ENCODE assay signal across 22 cellular contexts in genomic region chr16:84823926-84824325, GRCh38. TPM values are rescaled to one million over a fixed set of nuclear protein-coding genes. Genes with fewer than 3 reads are reported as not detected.
DNase-seq lines count a peak whose midpoint lies in the region; ATAC-seq and TF ChIP-seq lines count a peak whose summit lies in the region.
"Had no signal": no experiment of that assay in that cellular context is flagged by ENCODE, and none has a peak within 500 bp of the region (broad histone marks: within the 10 kb centered on the region; RNA-seq: fewer than 3 reads in every experiment).

No MANE protein-coding gene starts in this region.

- H3K27me3 Mint-ChIP-seq in activated T-helper 17 cell treated with anti-CD3 and anti-CD28 coated beads, Interleukin-2, amount 50 U/mL, for 72 hours: peaks cover 15% of the 10 kb centered on the region
- H3K27me3 Mint-ChIP-seq in osteocyte (ENCODE audit: unreplicated experiment): peaks cover 2% of the 10 kb centered on the region

- H3K79me2 ChIP-seq in GM23248 (ENCODE audit: insufficient read depth): peaks cover 53% of the 10 kb centered on the region

- H3K9me2 ChIP-seq in GM23248 (ENCODE audit: insufficient read depth): no peaks in the 10 kb centered on the region

- H3K36me3 Mint-ChIP-seq in activated T-helper 17 cell treated with anti-CD3 and anti-CD28 coated beads, Interleukin-2, amount 50 U/mL, for 72 hours (ENCODE audit: low read depth): no peaks in the 10 kb centered on the region
- H3K36me3 Mint-ChIP-seq in activated naive CD4-positive, alpha-beta T cell treated with anti-CD3 and anti-CD28 coated beads, Interleukin-2, amount 50 U/mL, for 72 hours: no peaks in the 10 kb centered on the region
- no peaks in the 10 kb centered on the region for H3K36me3 Mint-ChIP-seq in osteocyte (ENCODE audit: unreplicated experiment)
- H3K36me3 Mint-ChIP-seq: natural killer cell had no signal

- H3K4me3 ChIP-seq in GM23248 (no peak overlapping the region), esophagus (ENCODE audit: low read depth in 1 of 2, low read length in 2 of 2) (no peak overlapping the region), muscle layer of duodenum (ENCODE audit: low read depth in 1 of 2, low read length in 2 of 2) (peak overlapping the region; percentile 14 to 93), stomach (peak overlapping the region in 3 of 4 donors; percentile 6 to 15 (median 11))
- H3K4me3 ChIP-seq: adrenal gland, colonic mucosa, GM12878 had no signal

- no peak for TF ChIP-seq POLR2A in stomach (IDR thresholded peaks at IDR 0.05)

- H3K4me3 Mint-ChIP-seq in activated T-helper 17 cell treated with anti-CD3 and anti-CD28 coated beads, Interleukin-2, amount 50 U/mL, for 72 hours: no peak overlapping the region
- no peak overlapping the region for H3K4me3 Mint-ChIP-seq in osteocyte (ENCODE audit: unreplicated experiment)
- H3K4me3 Mint-ChIP-seq: effector memory CD8-positive, alpha-beta T cell; natural killer cell had no signal

- H3F3A ChIP-seq in GM23248 (ENCODE audit: insufficient read depth): peaks cover 46% of the 10 kb centered on the region

- H3K27me3 ChIP-seq in GM23248 (replicated peaks; ENCODE audit: insufficient read depth) (no peaks in the 10 kb centered on the region), esophagus (ENCODE audit: control insufficient read depth in 1 of 2, insufficient read depth in 2 of 2, low read length in 2 of 2) (no peaks in the 10 kb centered on the region), muscle layer of duodenum (ENCODE audit: low read depth, low read length) (no peaks in the 10 kb centered on the region), stomach (peaks cover 0 to 5% (median 0%) of the 10 kb centered on the region in 3 donors)

- H3K36me3 ChIP-seq in GM23248 (ENCODE audit: low read depth) (no peaks in the 10 kb centered on the region), esophagus (ENCODE audit: control insufficient read depth in 2 of 2, insufficient read depth in 2 of 2, low read length in 1 of 2) (no peaks in the 10 kb centered on the region), muscle layer of duodenum (ENCODE audit: control insufficient read depth in 1 of 2, insufficient read depth in 2 of 2, low read length in 2 of 2) (peaks cover 0 to 7% of the 10 kb centered on the region in 2 donors), stomach (no peaks in the 10 kb centered on the region)
- H3K36me3 ChIP-seq: adrenal gland, colonic mucosa had no signal

- H3K27ac ChIP-seq in GM23248: peak overlapping the region; percentile 79
- H3K27ac ChIP-seq in esophagus (ENCODE audit: low read depth in 2 of 2, low read length in 1 of 2): peak overlapping the region; percentile 40 to 65
- H3K27ac ChIP-seq in muscle layer of duodenum (ENCODE audit: low read length): peak overlapping the region; percentile 40
- peak overlapping the region in 4 of 5 donors; percentile 79 to 96 (median 86) for H3K27ac ChIP-seq in stomach
- H3K27ac ChIP-seq in caudate nucleus (ENCODE audit: low read depth, low read length): no peak overlapping the region
- H3K27ac ChIP-seq: colonic mucosa, KMS-11 had no signal

- peaks cover 72% of the 10 kb centered on the region for H3K4me1 ChIP-seq in GM23248 (ENCODE audit: insufficient read depth)
- H3K4me1 ChIP-seq in esophagus (ENCODE audit: control insufficient read depth in 2 of 2, insufficient read depth in 2 of 2, low read length in 1 of 2): peaks cover 5 to 18% of the 10 kb centered on the region in 2 donors
- H3K4me1 ChIP-seq in muscle layer of duodenum (ENCODE audit: control insufficient read depth in 1 of 2, insufficient read depth in 2 of 2, low read length in 2 of 2): peaks cover 0 to 37% of the 10 kb centered on the region in 2 donors
- peaks cover 21 to 74% (median 52%) of the 10 kb centered on the region in 4 donors for H3K4me1 ChIP-seq in stomach
- H3K4me1 ChIP-seq: colonic mucosa had no signal

- peak overlapping the region; percentile 87; the same call in 1 of the 2 replicates for H3K9ac ChIP-seq in GM23248
- H3K9ac ChIP-seq: KMS-11 had no signal

- TF ChIP-seq EP300 in stomach (IDR thresholded peaks at IDR 0.05): no peak

- peak overlapping the region; percentile 95 for H3K4me2 ChIP-seq in GM23248 (ENCODE audit: unreplicated experiment)
- H3K4me2 ChIP-seq: KMS-11 had no signal

- H3K4me1 Mint-ChIP-seq in activated T-helper 17 cell treated with anti-CD3 and anti-CD28 coated beads, Interleukin-2, amount 50 U/mL, for 72 hours: peaks cover 20% of the 10 kb centered on the region
- H3K4me1 Mint-ChIP-seq in osteocyte (ENCODE audit: unreplicated experiment): peaks cover 32% of the 10 kb centered on the region

- ATAC-seq in activated T-helper 17 cell treated with anti-CD3 and anti-CD28 coated beads, Interleukin-2, amount 50 U/mL, for 72 hours (replicated peaks): no peak
- ATAC-seq in activated naive CD4-positive, alpha-beta T cell treated with anti-CD3 and anti-CD28 coated beads, Interleukin-2, amount 50 U/mL, for 72 hours: no peak
- ATAC-seq: effector memory CD8-positive, alpha-beta T cell; esophagus mucosa; GM12878; natural killer cell had no signal

- DNase-seq in GM23248 (no peak), stomach (no peak), caudate nucleus (lab: John Stamatoyannopoulos, UW) (no peak), osteocyte (ENCODE audit: extremely low spot score, unreplicated experiment) (no peak)
- no peak for DNase-seq in activated naive CD4-positive, alpha-beta T cell treated with anti-CD3 and anti-CD28 coated beads, Interleukin-2, amount 50 U/mL, for 72 hours (ENCODE audit: low spot score in 2 of 2)
- DNase-seq: adrenal gland; C1 segment of cervical spinal cord; colonic mucosa; effector memory CD8-positive, alpha-beta T cell; H7; natural killer cell; NCI-H2171; NCI-H69; stimulated activated CD4-positive, alpha-beta T cell treated with anti-CD3 and anti-CD28 coated beads, Interleukin-1b, Interleukin-23, amount 100 ng/mL, for 48 hours; T-helper 1 cell had no signal

- intact Hi-C loops in stomach (cut with DNase I; ENCODE audit: low total_unique reads): no loop called here

- TF ChIP-seq CTCF in stomach (IDR thresholded peaks at IDR 0.05) (no peak), osteocyte (IDR thresholded peaks at IDR 0.05) (no peak)

- H3K9me3 ChIP-seq in GM23248 (ENCODE audit: low read depth): no peaks in the 10 kb centered on the region
- H3K9me3 ChIP-seq in esophagus (ENCODE audit: control insufficient read depth in 2 of 2, insufficient read depth in 1 of 2, low read depth in 1 of 2, low read length in 1 of 2): no peaks in the 10 kb centered on the region
- H3K9me3 ChIP-seq in muscle layer of duodenum (ENCODE audit: control insufficient read depth in 1 of 2, low read length in 2 of 2): no peaks in the 10 kb centered on the region
- no peaks in the 10 kb centered on the region for H3K9me3 ChIP-seq in stomach
- H3K9me3 ChIP-seq: adrenal gland, colonic mucosa had no signal

- H2AFZ ChIP-seq in GM23248: no peak overlapping the region

- 55 to 69% methylated on average over 5 of the region's 5 CpGs for WGBS in GM23248 (ENCODE audit: low coverage in 1 of 2, low lambda C conversion rate in 2 of 2, missing lambda C conversion rate in 2 of 2), 2 experiments
- WGBS in esophagus, 2 donors: 56 to 60% methylated on average over 5 of the region's 5 CpGs
- WGBS in stomach, 5 donors: 51 to 62% (median 54%) methylated on average over 5 of the region's 5 CpGs

- H3K27ac Mint-ChIP-seq in activated T-helper 17 cell treated with anti-CD3 and anti-CD28 coated beads, Interleukin-2, amount 50 U/mL, for 72 hours: no peak overlapping the region
- H3K27ac Mint-ChIP-seq in activated naive CD4-positive, alpha-beta T cell treated with anti-CD3 and anti-CD28 coated beads, Interleukin-2, amount 50 U/mL, for 72 hours: no peak overlapping the region
- H3K27ac Mint-ChIP-seq in osteocyte (ENCODE audit: unreplicated experiment): no peak overlapping the region
- H3K27ac Mint-ChIP-seq: effector memory CD8-positive, alpha-beta T cell; natural killer cell had no signal

- in situ Hi-C loops in GM23248 (cut with MboI): no loop called here

- no peaks in the 10 kb centered on the region for H3K9me3 Mint-ChIP-seq in activated T-helper 17 cell treated with anti-CD3 and anti-CD28 coated beads, Interleukin-2, amount 50 U/mL, for 72 hours
- H3K9me3 Mint-ChIP-seq in activated naive CD4-positive, alpha-beta T cell treated with anti-CD3 and anti-CD28 coated beads, Interleukin-2, amount 50 U/mL, for 72 hours: no peaks in the 10 kb centered on the region
- H3K9me3 Mint-ChIP-seq in osteocyte (ENCODE audit: unreplicated experiment): no peaks in the 10 kb centered on the region
- H3K9me3 Mint-ChIP-seq: effector memory CD8-positive, alpha-beta T cell; natural killer cell had no signal

- no peaks in the 10 kb centered on the region for H4K20me1 ChIP-seq in GM23248 (ENCODE audit: insufficient read depth)

RNA-seq across cellular contexts. Expression of gene CRISPLD2, which starts 4.1 kb away (rescaled TPM):
- 36.2 and 36.3 TPM in 2 replicates for total RNA-seq in GM23248 (2014; rRNA removed; shearing (Covaris generic))
- polyA plus RNA-seq in GM23248 (2016; fragmentation: Nextera tagmentation; extraction: Ambion mirVana) (21.5 and 22.6 TPM in 2 replicates), esophagus (1 to 10 TPM; 3.7 to 8.8 TPM), stomach (10 to 100 TPM; 18.3 to 46.0 (median 20.2) TPM)
- total RNA-seq in stomach (100 to 1,000 TPM in 3 of 5 donors, 10 to 100 TPM in 2; 92.0 to 242 (median 102) TPM), osteocyte (3.3 and 3.5 TPM in 2 replicates)
- total RNA-seq in activated T-helper 17 cell treated with anti-CD3 and anti-CD28 coated beads, Interleukin-2, amount 50 U/mL, for 72 hours: under 1 TPM; 0.30 to 0.66 TPM
- under 1 TPM; 0.07 to 0.08 TPM for total RNA-seq in activated naive CD4-positive, alpha-beta T cell treated with anti-CD3 and anti-CD28 coated beads, Interleukin-2, amount 50 U/mL, for 72 hours
- total RNA-seq: HT1080 had no signal

Comparison
In these comparisons a context has a peak if more than half of its experiments do, and no peak if none do; other contexts are left out.
1. H3K4me3 ChIP-seq: peak in muscle layer of duodenum (2 of 2) and stomach (3 of 4); none in GM23248 (single experiment) and esophagus (0 of 2).